19 cellular contexts compared by ENCODE assay signal in the genomic region with DNA sequence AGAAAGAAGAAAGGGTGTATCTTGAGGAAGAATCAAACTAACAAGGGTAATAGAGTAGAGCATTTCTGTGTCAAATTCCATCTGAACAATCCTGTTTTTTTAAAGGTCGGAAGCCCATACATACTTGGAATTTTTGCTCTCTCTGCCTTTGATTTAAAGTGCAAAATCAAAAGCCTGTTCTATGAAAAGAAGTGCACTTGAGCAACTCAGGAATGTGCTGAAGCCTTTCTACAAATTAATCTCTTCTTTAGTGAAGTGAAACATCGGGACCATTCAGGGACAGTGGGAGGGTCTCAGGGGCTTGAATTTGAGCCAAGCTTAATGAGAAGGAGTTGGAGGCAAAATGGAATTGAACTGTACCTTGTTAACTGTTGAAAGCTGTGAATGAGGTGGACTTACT.
DNase-seq lines count a peak whose midpoint lies in the region; ATAC-seq and TF ChIP-seq lines count a peak whose summit lies in the region.
"Had no signal": no experiment of that assay in that cellular context is flagged by ENCODE, and none has a peak within 500 bp of the region (broad histone marks: within the 10 kb centered on the region; RNA-seq: fewer than 3 reads in every experiment).

No MANE protein-coding gene starts in this region.

- H3K9ac ChIP-seq in mesendoderm (ENCODE audit: low read length) = no peak overlapping the region

- peak; percentile 99 for TF ChIP-seq EP300 in Ishikawa (IDR thresholded peaks at IDR 0.05; ENCODE audit: borderline replicate concordance)

- peak; percentile 12; the same call in 1 of the 2 replicates for TF ChIP-seq RAD21 in Ishikawa (IDR thresholded peaks at IDR 0.05; ENCODE audit: low read depth)

- H3K56ac ChIP-seq in mesendoderm (ENCODE audit: low read length) = no peak overlapping the region

- ATAC-seq in upper lobe of right lung = peak; percentile 85
- no peak for ATAC-seq in HG03097 (IDR thresholded peaks at IDR 0.05; ENCODE audit: low FRiP score, unreplicated experiment)
- ATAC-seq: right cardiac atrium, T-cell had no signal

- H3K36me3 ChIP-seq in mesendoderm (ENCODE audit: control insufficient read depth, insufficient read depth, low read length) (no peaks in the 10 kb centered on the region), upper lobe of right lung (no peaks in the 10 kb centered on the region)
- H3K36me3 ChIP-seq: esophagus squamous epithelium had no signal

- peak overlapping the region; percentile 57 for H2BK15ac ChIP-seq in mesendoderm (replicated peaks; ENCODE audit: low read depth)

- TF ChIP-seq CTCF in upper lobe of right lung (IDR thresholded peaks at IDR 0.05) = no peak
- TF ChIP-seq CTCF in GM10266 (IDR thresholded peaks at IDR 0.05; ENCODE audit: control insufficient read depth, insufficient read depth, low read depth, missing control alignments) = no peak

- no peaks in the 10 kb centered on the region for H3K79me1 ChIP-seq in mesendoderm (ENCODE audit: low read length)

- no peak overlapping the region for H3K23ac ChIP-seq in mesendoderm (ENCODE audit: low read length)

- no peaks in the 10 kb centered on the region for H3K9me3 ChIP-seq in upper lobe of right lung
- H3K9me3 ChIP-seq: esophagus squamous epithelium, testis had no signal

- H3K4me1 ChIP-seq in mesendoderm (ENCODE audit: control insufficient read depth, low read depth, low read length) (no peaks in the 10 kb centered on the region), upper lobe of right lung (peaks cover 5% of the 10 kb centered on the region)
- H3K4me1 ChIP-seq: esophagus squamous epithelium, testis had no signal

- H2BK120ac ChIP-seq in mesendoderm (ENCODE audit: low read depth, low read length) = no peak overlapping the region

- H4K5ac ChIP-seq in mesendoderm (ENCODE audit: low read length) = no peak overlapping the region

- intact Hi-C loops in upper lobe of right lung (cut with DNase I) = no loop called here

- no peak overlapping the region for H3K4me3 ChIP-seq in mesendoderm (ENCODE audit: low read length)
- no peak overlapping the region for H3K4me3 ChIP-seq in upper lobe of right lung
- H3K4me3 ChIP-seq: esophagus squamous epithelium, testis had no signal

- no peak overlapping the region for H2AK5ac ChIP-seq in mesendoderm (ENCODE audit: low read length)

- DNase-seq in fibroblast of peridontal ligament (ENCODE audit: extremely low read depth) (peak; percentile 1), mesendoderm (peak; percentile 40), upper lobe of right lung (no peak), dedifferentiated amniotic fluid mesenchymal stem cell (ENCODE audit: extremely low spot score) (no peak), GM10266 (ENCODE audit: extremely low spot score) (no peak)
- DNase-seq: activated gamma-delta T cell treated with Interleukin-2 at 50 U/mL for 16 hours; amniotic stem cell; effector CD8-positive, alpha-beta T cell; esophagus squamous epithelium; immature natural killer cell; NCI-H1105 treated with DMSO at 0.1 percent for 48 hours; NCI-H2171 treated with DMSO at 0.1 percent for 48 hours; nephron progenitor cell; right cardiac atrium; stimulated activated CD4-positive, alpha-beta T cell treated with anti-CD3 and anti-CD28 coated beads, Interleukin-15, amount 100 ng/mL, for 24 hours; T-cell; testis had no signal

- H3K4ac ChIP-seq in mesendoderm (ENCODE audit: low read depth, low read length) = no peak overlapping the region

- H3K4me2 ChIP-seq in mesendoderm (ENCODE audit: low read length) = no peak overlapping the region

- no peaks in the 10 kb centered on the region for H3K79me2 ChIP-seq in mesendoderm (ENCODE audit: control insufficient read depth, insufficient read depth, low read length)

- H3K27ac ChIP-seq in mesendoderm (ENCODE audit: low read depth, low read length) (no peak overlapping the region), upper lobe of right lung (no peak overlapping the region)
- H3K27ac ChIP-seq: esophagus squamous epithelium, testis had no signal

- no CpG with 5 or more reads among the region's 2 CpGs for WGBS in mesendoderm (ENCODE audit: extremely low coverage, insufficient coverage, low lambda C conversion rate)

- no peak overlapping the region for H4K8ac ChIP-seq in mesendoderm (ENCODE audit: low read depth, low read length)

- H2BK5ac ChIP-seq in mesendoderm (ENCODE audit: low read length) = no peak overlapping the region

- H3K18ac ChIP-seq in mesendoderm (ENCODE audit: low read length) = no peak overlapping the region

- H3K27me3 ChIP-seq in mesendoderm (ENCODE audit: insufficient read depth, low read length, poor library complexity) (no peaks in the 10 kb centered on the region), upper lobe of right lung (no peaks in the 10 kb centered on the region)
- H3K27me3 ChIP-seq: esophagus squamous epithelium, testis had no signal

TF ChIP-seq in Ishikawa, 13 proteins besides CTCF, POLR2A, EP300 and RAD21:
- peak; percentile 100 for TF ChIP-seq TEAD4 (IDR thresholded peaks at IDR 0.05)
- no peak for TF ChIP-seq TAF1 (IDR thresholded peaks at IDR 0.05; ENCODE audit: low read depth)
- TF ChIP-seq, protein P1, sequence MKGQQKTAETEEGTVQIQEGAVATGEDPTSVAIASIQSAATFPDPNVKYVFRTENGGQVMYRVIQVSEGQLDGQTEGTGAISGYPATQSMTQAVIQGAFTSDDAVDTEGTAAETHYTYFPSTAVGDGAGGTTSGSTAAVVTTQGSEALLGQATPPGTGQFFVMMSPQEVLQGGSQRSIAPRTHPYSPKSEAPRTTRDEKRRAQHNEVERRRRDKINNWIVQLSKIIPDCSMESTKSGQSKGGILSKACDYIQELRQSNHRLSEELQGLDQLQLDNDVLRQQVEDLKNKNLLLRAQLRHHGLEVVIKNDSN (IDR thresholded peaks at IDR 0.05) = no peak
- peak; percentile 98 for TF ChIP-seq FOXM1 (IDR thresholded peaks at IDR 0.05; ENCODE audit: borderline replicate concordance, low read depth)
- no peak for TF ChIP-seq ZBTB7A (IDR thresholded peaks at IDR 0.05; ENCODE audit: low read depth)
- peak; percentile 86 for TF ChIP-seq CEBPB (IDR thresholded peaks at IDR 0.05)
- peak; percentile 96 for TF ChIP-seq NFIC (IDR thresholded peaks at IDR 0.05)
- TF ChIP-seq YY1 (IDR thresholded peaks at IDR 0.05; ENCODE audit: low read depth) = no peak
- TF ChIP-seq EGR1 (IDR thresholded peaks at IDR 0.05) = no peak
- TF ChIP-seq, protein P2, sequence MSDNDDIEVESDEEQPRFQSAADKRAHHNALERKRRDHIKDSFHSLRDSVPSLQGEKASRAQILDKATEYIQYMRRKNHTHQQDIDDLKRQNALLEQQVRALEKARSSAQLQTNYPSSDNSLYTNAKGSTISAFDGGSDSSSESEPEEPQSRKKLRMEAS (IDR thresholded peaks at IDR 0.05) = peak; percentile 40; the same call in 1 of the 2 replicates
- peak; percentile 96 for TF ChIP-seq TCF12 (IDR thresholded peaks at IDR 0.05; ENCODE audit: low read depth)
- TF ChIP-seq CREB1 (IDR thresholded peaks at IDR 0.05; ENCODE audit: low read depth) = no peak
- TF ChIP-seq, protein P3, sequence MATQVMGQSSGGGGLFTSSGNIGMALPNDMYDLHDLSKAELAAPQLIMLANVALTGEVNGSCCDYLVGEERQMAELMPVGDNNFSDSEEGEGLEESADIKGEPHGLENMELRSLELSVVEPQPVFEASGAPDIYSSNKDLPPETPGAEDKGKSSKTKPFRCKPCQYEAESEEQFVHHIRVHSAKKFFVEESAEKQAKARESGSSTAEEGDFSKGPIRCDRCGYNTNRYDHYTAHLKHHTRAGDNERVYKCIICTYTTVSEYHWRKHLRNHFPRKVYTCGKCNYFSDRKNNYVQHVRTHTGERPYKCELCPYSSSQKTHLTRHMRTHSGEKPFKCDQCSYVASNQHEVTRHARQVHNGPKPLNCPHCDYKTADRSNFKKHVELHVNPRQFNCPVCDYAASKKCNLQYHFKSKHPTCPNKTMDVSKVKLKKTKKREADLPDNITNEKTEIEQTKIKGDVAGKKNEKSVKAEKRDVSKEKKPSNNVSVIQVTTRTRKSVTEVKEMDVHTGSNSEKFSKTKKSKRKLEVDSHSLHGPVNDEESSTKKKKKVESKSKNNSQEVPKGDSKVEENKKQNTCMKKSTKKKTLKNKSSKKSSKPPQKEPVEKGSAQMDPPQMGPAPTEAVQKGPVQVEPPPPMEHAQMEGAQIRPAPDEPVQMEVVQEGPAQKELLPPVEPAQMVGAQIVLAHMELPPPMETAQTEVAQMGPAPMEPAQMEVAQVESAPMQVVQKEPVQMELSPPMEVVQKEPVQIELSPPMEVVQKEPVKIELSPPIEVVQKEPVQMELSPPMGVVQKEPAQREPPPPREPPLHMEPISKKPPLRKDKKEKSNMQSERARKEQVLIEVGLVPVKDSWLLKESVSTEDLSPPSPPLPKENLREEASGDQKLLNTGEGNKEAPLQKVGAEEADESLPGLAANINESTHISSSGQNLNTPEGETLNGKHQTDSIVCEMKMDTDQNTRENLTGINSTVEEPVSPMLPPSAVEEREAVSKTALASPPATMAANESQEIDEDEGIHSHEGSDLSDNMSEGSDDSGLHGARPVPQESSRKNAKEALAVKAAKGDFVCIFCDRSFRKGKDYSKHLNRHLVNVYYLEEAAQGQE (IDR thresholded peaks at IDR 0.05; ENCODE audit: low read depth) = no peak
TF ChIP-seq in Ishikawa: peak in this region for 6.

Comparison
In these comparisons a context has a peak if more than half of its experiments do, and no peak if none do; other contexts are left out.
1. DNase-seq: peak in fibroblast of peridontal ligament (single experiment) and mesendoderm (single experiment); none in upper lobe of right lung (single experiment), dedifferentiated amniotic fluid mesenchymal stem cell (single experiment) and GM10266 (single experiment).